ENCODE assay signal across 1 cellular context in the genomic region with DNA sequence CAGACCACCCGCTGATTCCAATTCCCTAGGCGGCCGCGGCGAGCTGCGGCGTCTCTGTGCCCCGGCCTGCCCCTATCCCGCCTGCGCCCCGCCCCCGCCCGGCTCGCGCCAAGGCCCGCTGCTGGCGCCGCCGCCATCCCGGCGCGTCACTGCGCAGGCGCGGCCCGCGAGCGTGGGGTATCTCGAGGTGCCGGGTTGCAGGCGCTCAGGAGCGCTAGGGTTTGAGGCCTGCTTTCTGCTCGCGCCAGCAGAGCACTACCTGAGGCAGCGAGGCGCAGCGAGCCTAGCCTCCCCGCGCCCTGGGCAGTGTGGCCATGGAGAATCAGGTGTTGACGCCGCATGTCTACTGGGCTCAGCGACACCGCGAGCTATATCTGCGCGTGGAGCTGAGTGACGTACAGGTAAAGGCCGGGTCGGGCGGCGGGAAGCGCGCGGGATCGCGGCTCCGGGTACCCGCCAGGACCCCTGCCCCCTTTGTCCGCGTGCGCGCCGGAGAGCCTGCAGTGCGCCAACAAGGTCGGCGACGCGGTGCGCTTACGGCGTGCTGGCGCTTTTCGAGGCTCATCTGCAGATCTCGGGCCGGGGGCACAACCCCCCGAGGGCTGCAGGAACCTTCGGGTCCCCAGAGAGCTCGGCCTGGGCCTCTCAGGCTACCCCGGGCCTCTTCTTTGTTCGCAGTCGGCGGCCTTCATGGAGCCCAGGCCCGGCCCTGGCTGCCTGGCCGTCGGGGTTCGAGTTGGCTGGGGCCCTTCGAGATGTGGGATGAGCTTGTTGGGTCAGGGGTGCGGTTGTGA.
A peak's percentile ranks its signal among the peaks of the same experiment; 100 is the strongest.
TF ChIP-seq lines count a peak whose summit lies in the region.

A gene with protein sequence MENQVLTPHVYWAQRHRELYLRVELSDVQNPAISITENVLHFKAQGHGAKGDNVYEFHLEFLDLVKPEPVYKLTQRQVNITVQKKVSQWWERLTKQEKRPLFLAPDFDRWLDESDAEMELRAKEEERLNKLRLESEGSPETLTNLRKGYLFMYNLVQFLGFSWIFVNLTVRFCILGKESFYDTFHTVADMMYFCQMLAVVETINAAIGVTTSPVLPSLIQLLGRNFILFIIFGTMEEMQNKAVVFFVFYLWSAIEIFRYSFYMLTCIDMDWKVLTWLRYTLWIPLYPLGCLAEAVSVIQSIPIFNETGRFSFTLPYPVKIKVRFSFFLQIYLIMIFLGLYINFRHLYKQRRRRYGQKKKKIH (plus strand): TSS at position 146 of the 794 bp plus-strand sequence. CDS start 169 bp downstream, at position 315.

TF ChIP-seq in WTC11, 78 proteins besides CTCF, POLR2A, EP300 and RAD21 (continued from another document and continues in another):
- TF ChIP-seq, protein P1, sequence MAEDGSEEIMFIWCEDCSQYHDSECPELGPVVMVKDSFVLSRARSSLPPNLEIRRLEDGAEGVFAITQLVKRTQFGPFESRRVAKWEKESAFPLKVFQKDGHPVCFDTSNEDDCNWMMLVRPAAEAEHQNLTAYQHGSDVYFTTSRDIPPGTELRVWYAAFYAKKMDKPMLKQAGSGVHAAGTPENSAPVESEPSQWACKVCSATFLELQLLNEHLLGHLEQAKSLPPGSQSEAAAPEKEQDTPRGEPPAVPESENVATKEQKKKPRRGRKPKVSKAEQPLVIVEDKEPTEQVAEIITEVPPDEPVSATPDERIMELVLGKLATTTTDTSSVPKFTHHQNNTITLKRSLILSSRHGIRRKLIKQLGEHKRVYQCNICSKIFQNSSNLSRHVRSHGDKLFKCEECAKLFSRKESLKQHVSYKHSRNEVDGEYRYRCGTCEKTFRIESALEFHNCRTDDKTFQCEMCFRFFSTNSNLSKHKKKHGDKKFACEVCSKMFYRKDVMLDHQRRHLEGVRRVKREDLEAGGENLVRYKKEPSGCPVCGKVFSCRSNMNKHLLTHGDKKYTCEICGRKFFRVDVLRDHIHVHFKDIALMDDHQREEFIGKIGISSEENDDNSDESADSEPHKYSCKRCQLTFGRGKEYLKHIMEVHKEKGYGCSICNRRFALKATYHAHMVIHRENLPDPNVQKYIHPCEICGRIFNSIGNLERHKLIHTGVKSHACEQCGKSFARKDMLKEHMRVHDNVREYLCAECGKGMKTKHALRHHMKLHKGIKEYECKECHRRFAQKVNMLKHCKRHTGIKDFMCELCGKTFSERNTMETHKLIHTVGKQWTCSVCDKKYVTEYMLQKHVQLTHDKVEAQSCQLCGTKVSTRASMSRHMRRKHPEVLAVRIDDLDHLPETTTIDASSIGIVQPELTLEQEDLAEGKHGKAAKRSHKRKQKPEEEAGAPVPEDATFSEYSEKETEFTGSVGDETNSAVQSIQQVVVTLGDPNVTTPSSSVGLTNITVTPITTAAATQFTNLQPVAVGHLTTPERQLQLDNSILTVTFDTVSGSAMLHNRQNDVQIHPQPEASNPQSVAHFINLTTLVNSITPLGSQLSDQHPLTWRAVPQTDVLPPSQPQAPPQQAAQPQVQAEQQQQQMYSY (CRISPR knock-in tag; IDR thresholded peaks at IDR 0.05), result peak; percentile 52
- peak; percentile 66 for TF ChIP-seq MYBL2 (CRISPR knock-in tag; IDR thresholded peaks at IDR 0.05)
- TF ChIP-seq, protein P2, sequence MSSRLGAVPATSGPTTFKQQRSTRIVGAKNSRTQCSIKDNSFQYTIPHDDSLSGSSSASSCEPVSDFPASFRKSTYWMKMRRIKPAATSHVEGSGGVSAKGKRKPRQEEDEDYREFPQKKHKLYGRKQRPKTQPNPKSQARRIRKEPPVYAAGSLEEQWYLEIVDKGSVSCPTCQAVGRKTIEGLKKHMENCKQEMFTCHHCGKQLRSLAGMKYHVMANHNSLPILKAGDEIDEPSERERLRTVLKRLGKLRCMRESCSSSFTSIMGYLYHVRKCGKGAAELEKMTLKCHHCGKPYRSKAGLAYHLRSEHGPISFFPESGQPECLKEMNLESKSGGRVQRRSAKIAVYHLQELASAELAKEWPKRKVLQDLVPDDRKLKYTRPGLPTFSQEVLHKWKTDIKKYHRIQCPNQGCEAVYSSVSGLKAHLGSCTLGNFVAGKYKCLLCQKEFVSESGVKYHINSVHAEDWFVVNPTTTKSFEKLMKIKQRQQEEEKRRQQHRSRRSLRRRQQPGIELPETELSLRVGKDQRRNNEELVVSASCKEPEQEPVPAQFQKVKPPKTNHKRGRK (CRISPR knock-in tag; IDR thresholded peaks at IDR 0.05; ENCODE audit: borderline replicate concordance), result no peak
- TF ChIP-seq ZNF317 (CRISPR knock-in tag; IDR thresholded peaks at IDR 0.05; ENCODE audit: borderline replicate concordance, low read depth), result 0 out of 2 replicates have a peak, but pooled peaks have one; percentile 28
- TF ChIP-seq, protein P3, sequence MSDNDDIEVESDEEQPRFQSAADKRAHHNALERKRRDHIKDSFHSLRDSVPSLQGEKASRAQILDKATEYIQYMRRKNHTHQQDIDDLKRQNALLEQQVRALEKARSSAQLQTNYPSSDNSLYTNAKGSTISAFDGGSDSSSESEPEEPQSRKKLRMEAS (CRISPR knock-in tag; IDR thresholded peaks at IDR 0.05), result peak; percentile 96
- no peak for TF ChIP-seq SOX15 (CRISPR knock-in tag; IDR thresholded peaks at IDR 0.05)
- no peak; the same call in 1 of the 2 replicates for TF ChIP-seq SP1 (CRISPR knock-in tag; conservative IDR thresholded peaks at IDR 0.05)
- TF ChIP-seq, protein P4, sequence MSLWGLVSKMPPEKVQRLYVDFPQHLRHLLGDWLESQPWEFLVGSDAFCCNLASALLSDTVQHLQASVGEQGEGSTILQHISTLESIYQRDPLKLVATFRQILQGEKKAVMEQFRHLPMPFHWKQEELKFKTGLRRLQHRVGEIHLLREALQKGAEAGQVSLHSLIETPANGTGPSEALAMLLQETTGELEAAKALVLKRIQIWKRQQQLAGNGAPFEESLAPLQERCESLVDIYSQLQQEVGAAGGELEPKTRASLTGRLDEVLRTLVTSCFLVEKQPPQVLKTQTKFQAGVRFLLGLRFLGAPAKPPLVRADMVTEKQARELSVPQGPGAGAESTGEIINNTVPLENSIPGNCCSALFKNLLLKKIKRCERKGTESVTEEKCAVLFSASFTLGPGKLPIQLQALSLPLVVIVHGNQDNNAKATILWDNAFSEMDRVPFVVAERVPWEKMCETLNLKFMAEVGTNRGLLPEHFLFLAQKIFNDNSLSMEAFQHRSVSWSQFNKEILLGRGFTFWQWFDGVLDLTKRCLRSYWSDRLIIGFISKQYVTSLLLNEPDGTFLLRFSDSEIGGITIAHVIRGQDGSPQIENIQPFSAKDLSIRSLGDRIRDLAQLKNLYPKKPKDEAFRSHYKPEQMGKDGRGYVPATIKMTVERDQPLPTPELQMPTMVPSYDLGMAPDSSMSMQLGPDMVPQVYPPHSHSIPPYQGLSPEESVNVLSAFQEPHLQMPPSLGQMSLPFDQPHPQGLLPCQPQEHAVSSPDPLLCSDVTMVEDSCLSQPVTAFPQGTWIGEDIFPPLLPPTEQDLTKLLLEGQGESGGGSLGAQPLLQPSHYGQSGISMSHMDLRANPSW (CRISPR knock-in tag; conservative IDR thresholded peaks at IDR 0.05; ENCODE audit: low read depth), result no peak
- no peak for TF ChIP-seq MXD4 (CRISPR knock-in tag; IDR thresholded peaks at IDR 0.05; ENCODE audit: borderline replicate concordance)
- TF ChIP-seq FOXJ3 (CRISPR knock-in tag; IDR thresholded peaks at IDR 0.05; ENCODE audit: borderline replicate concordance), result no peak
- no peak for TF ChIP-seq HMGA2 (CRISPR knock-in tag; IDR thresholded peaks at IDR 0.05)
- TF ChIP-seq, protein P5, sequence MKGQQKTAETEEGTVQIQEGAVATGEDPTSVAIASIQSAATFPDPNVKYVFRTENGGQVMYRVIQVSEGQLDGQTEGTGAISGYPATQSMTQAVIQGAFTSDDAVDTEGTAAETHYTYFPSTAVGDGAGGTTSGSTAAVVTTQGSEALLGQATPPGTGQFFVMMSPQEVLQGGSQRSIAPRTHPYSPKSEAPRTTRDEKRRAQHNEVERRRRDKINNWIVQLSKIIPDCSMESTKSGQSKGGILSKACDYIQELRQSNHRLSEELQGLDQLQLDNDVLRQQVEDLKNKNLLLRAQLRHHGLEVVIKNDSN (CRISPR knock-in tag; IDR thresholded peaks at IDR 0.05), result peak; percentile 67
- TF ChIP-seq OVOL2 (CRISPR knock-in tag; IDR thresholded peaks at IDR 0.05; ENCODE audit: borderline replicate concordance), result no peak
- TF ChIP-seq JUN (CRISPR knock-in tag; IDR thresholded peaks at IDR 0.05), result no peak; the same call in 1 of the 2 replicates
- TF ChIP-seq ZNF423 (CRISPR knock-in tag; IDR thresholded peaks at IDR 0.05), result no peak
- TF ChIP-seq, protein P6, sequence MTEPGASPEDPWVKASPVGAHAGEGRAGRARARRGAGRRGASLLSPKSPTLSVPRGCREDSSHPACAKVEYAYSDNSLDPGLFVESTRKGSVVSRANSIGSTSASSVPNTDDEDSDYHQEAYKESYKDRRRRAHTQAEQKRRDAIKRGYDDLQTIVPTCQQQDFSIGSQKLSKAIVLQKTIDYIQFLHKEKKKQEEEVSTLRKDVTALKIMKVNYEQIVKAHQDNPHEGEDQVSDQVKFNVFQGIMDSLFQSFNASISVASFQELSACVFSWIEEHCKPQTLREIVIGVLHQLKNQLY (CRISPR knock-in tag; IDR thresholded peaks at IDR 0.05), result 0 out of 2 replicates have a peak, but pooled peaks have one; percentile 25
- no peak for TF ChIP-seq IRF2 (CRISPR knock-in tag; IDR thresholded peaks at IDR 0.05; ENCODE audit: borderline replicate concordance, low read depth)
- TF ChIP-seq, protein P7, sequence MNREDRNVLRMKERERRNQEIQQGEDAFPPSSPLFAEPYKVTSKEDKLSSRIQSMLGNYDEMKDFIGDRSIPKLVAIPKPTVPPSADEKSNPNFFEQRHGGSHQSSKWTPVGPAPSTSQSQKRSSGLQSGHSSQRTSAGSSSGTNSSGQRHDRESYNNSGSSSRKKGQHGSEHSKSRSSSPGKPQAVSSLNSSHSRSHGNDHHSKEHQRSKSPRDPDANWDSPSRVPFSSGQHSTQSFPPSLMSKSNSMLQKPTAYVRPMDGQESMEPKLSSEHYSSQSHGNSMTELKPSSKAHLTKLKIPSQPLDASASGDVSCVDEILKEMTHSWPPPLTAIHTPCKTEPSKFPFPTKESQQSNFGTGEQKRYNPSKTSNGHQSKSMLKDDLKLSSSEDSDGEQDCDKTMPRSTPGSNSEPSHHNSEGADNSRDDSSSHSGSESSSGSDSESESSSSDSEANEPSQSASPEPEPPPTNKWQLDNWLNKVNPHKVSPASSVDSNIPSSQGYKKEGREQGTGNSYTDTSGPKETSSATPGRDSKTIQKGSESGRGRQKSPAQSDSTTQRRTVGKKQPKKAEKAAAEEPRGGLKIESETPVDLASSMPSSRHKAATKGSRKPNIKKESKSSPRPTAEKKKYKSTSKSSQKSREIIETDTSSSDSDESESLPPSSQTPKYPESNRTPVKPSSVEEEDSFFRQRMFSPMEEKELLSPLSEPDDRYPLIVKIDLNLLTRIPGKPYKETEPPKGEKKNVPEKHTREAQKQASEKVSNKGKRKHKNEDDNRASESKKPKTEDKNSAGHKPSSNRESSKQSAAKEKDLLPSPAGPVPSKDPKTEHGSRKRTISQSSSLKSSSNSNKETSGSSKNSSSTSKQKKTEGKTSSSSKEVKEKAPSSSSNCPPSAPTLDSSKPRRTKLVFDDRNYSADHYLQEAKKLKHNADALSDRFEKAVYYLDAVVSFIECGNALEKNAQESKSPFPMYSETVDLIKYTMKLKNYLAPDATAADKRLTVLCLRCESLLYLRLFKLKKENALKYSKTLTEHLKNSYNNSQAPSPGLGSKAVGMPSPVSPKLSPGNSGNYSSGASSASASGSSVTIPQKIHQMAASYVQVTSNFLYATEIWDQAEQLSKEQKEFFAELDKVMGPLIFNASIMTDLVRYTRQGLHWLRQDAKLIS (CRISPR knock-in tag; IDR thresholded peaks at IDR 0.05; ENCODE audit: borderline replicate concordance), result no peak
- no peak for TF ChIP-seq TEAD1 (CRISPR knock-in tag; IDR thresholded peaks at IDR 0.05)
- no peak; the same call in 1 of the 2 replicates for TF ChIP-seq TP53 (CRISPR knock-in tag; IDR thresholded peaks at IDR 0.05)
- TF ChIP-seq, protein P8, sequence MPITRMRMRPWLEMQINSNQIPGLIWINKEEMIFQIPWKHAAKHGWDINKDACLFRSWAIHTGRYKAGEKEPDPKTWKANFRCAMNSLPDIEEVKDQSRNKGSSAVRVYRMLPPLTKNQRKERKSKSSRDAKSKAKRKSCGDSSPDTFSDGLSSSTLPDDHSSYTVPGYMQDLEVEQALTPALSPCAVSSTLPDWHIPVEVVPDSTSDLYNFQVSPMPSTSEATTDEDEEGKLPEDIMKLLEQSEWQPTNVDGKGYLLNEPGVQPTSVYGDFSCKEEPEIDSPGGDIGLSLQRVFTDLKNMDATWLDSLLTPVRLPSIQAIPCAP (CRISPR knock-in tag; IDR thresholded peaks at IDR 0.05), result peak; percentile 94
- TF ChIP-seq SMAD4 (CRISPR knock-in tag; IDR thresholded peaks at IDR 0.05), result 0 out of 2 replicates have a peak, but pooled peaks have one; percentile 51
- TF ChIP-seq ZNF121 (CRISPR knock-in tag; IDR thresholded peaks at IDR 0.05), result no peak; the same call in 1 of the 2 replicates
- TF ChIP-seq NR3C1 (CRISPR knock-in tag; conservative IDR thresholded peaks at IDR 0.05; ENCODE audit: low read depth), result no peak
- TF ChIP-seq, protein P9, sequence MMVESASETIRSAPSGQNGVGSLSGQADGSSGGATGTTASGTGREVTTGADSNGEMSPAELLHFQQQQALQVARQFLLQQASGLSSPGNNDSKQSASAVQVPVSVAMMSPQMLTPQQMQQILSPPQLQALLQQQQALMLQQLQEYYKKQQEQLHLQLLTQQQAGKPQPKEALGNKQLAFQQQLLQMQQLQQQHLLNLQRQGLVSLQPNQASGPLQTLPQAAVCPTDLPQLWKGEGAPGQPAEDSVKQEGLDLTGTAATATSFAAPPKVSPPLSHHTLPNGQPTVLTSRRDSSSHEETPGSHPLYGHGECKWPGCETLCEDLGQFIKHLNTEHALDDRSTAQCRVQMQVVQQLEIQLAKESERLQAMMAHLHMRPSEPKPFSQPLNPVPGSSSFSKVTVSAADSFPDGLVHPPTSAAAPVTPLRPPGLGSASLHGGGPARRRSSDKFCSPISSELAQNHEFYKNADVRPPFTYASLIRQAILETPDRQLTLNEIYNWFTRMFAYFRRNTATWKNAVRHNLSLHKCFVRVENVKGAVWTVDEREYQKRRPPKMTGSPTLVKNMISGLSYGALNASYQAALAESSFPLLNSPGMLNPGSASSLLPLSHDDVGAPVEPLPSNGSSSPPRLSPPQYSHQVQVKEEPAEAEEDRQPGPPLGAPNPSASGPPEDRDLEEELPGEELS (CRISPR knock-in tag; IDR thresholded peaks at IDR 0.05), result peak; percentile 93
- TF ChIP-seq ZNF219 (CRISPR knock-in tag; IDR thresholded peaks at IDR 0.05; ENCODE audit: borderline replicate concordance), result no peak
- TF ChIP-seq, protein P10, sequence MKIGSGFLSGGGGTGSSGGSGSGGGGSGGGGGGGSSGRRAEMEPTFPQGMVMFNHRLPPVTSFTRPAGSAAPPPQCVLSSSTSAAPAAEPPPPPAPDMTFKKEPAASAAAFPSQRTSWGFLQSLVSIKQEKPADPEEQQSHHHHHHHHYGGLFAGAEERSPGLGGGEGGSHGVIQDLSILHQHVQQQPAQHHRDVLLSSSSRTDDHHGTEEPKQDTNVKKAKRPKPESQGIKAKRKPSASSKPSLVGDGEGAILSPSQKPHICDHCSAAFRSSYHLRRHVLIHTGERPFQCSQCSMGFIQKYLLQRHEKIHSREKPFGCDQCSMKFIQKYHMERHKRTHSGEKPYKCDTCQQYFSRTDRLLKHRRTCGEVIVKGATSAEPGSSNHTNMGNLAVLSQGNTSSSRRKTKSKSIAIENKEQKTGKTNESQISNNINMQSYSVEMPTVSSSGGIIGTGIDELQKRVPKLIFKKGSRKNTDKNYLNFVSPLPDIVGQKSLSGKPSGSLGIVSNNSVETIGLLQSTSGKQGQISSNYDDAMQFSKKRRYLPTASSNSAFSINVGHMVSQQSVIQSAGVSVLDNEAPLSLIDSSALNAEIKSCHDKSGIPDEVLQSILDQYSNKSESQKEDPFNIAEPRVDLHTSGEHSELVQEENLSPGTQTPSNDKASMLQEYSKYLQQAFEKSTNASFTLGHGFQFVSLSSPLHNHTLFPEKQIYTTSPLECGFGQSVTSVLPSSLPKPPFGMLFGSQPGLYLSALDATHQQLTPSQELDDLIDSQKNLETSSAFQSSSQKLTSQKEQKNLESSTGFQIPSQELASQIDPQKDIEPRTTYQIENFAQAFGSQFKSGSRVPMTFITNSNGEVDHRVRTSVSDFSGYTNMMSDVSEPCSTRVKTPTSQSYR (CRISPR knock-in tag; IDR thresholded peaks at IDR 0.05), result 0 out of 2 replicates have a peak, but pooled peaks have one; percentile 27
- no peak for TF ChIP-seq NR1H2 (CRISPR knock-in tag; IDR thresholded peaks at IDR 0.05)
- no peak for TF ChIP-seq NFATC4 (CRISPR knock-in tag; IDR thresholded peaks at IDR 0.05)
- TF ChIP-seq ESRRA (CRISPR knock-in tag; IDR thresholded peaks at IDR 0.05; ENCODE audit: borderline replicate concordance), result 0 out of 2 replicates have a peak, but pooled peaks have one; percentile 85
